ENCODE assay signal across 22 cellular contexts in genomic region chr1:228514421-228514820, GRCh38. TPM values are rescaled to one million over a fixed set of nuclear protein-coding genes. Genes with fewer than 3 reads are reported as not detected.
DNase-seq lines count a peak whose midpoint lies in the region; ATAC-seq, FAIRE-seq and TF ChIP-seq lines count a peak whose summit lies in the region.
"Had no signal": no experiment of that assay in that cellular context is flagged by ENCODE, and none has a peak within 500 bp of the region (broad histone marks: within the 10 kb centered on the region; RNA-seq: fewer than 3 reads in every experiment).

No MANE protein-coding gene starts in this region.

- TF ChIP-seq EP300 in K562 (IDR thresholded peaks at IDR 0.05; ENCODE audit: low read length): no peak

- peak in 1 of 2 experiments; percentile 32; a peak in 2 of 4 replicates for TF ChIP-seq RAD21 in K562 (CRISPR knock-in tag; conservative IDR thresholded peaks at IDR 0.05 in 1 of 2, IDR thresholded peaks at IDR 0.05 in 1 of 2)

- CTCF ChIA-PET in activated CD4-positive, alpha-beta T cell treated with anti-CD3 and anti-CD28 coated beads, Interleukin-2, amount 10 ng/mL, durations not matched to agents 7 days and 5 days (lab: Charles Lee): interaction anchor here (1.3 kb wide), 1 partner anchor 305 kb away, joined by 3 read pairs; no protein-coding TSS in a partner anchor
- CTCF ChIA-PET in K562 (lab: Yijun Ruan, JAX; ENCODE audit: low intra/inter-chr PET ratio): interaction anchor here (0.6 to 2.4 kb wide), 10 partner anchors 13 to 752 kb away, joined by 3 to 21 read pairs (median 6); a partner anchor contains a TSS
- CTCF ChIA-PET in activated CD4-positive, alpha-beta memory T cell treated with anti-CD3 and anti-CD28 coated beads for 36 hours (lab: Charles Lee): interaction anchor here (0.9 to 3.7 kb wide), 6 partner anchors 13 to 516 kb away, joined by 3 to 30 read pairs (median 4); no protein-coding TSS in a partner anchor

- no peaks in the 10 kb centered on the region for H3K9me3 ChIP-seq in K562 (replicated peaks; ENCODE audit: control insufficient read depth, insufficient read depth, low read depth, low read length)
- no peaks in the 10 kb centered on the region for H3K9me3 ChIP-seq in effector memory CD4-positive, alpha-beta T cell (ENCODE audit: control insufficient read depth, low read length)
- H3K9me3 ChIP-seq: BLaER1, Caco-2 had no signal

- H3K4me3 ChIP-seq in K562: no peak overlapping the region
- no peak overlapping the region for H3K4me3 ChIP-seq in effector memory CD4-positive, alpha-beta T cell (ENCODE audit: insufficient read depth, low read depth, low read length, poor library complexity, severe bottlenecking)
- H3K4me3 ChIP-seq: BLaER1, PC-9 had no signal

- peaks cover 46 to 47% of the 10 kb centered on the region in 2 experiments for H3K4me1 ChIP-seq in K562 (replicated peaks in 1 of 2; ENCODE audit: control insufficient read depth in 2 of 2, insufficient read depth in 2 of 2, low read length in 2 of 2)
- H3K4me1 ChIP-seq in effector memory CD4-positive, alpha-beta T cell (ENCODE audit: control insufficient read depth, insufficient read depth, low read length, poor library complexity, severe bottlenecking): peaks cover 10% of the 10 kb centered on the region
- H3K4me1 ChIP-seq: Caco-2 had no signal

- peak overlapping the region; percentile 67 for H3K27ac Mint-ChIP-seq in activated CD4-positive, alpha-beta T cell treated with anti-CD3 and anti-CD28 coated beads, Interleukin-2, amount 10 ng/mL, durations not matched to agents 7 days and 5 days
- H3K27ac Mint-ChIP-seq in activated CD4-positive, alpha-beta memory T cell treated with anti-CD3 and anti-CD28 coated beads for 36 hours: no peak overlapping the region
- H3K27ac Mint-ChIP-seq: CD4-positive, alpha-beta T cell had no signal

- no TSS peak for BruUV-seq in K562 (replicated peaks; lab: Mats Ljungman, UMichigan)

- ATAC-seq in K562: peak; percentile 49
- peak; percentile 80 for ATAC-seq in left ventricle myocardium superior
- no peak for ATAC-seq in HG03521 (IDR thresholded peaks at IDR 0.05; ENCODE audit: unreplicated experiment)

- POLR2A ChIA-PET in activated CD4-positive, alpha-beta T cell treated with anti-CD3 and anti-CD28 coated beads, Interleukin-2, amount 10 ng/mL, durations not matched to agents 7 days and 5 days (lab: Charles Lee): no interaction called here
- POLR2A ChIA-PET in K562 (lab: Yijun Ruan, JAX): interaction anchor here (0.6 to 4.9 kb wide), 7 partner anchors 10 to 300 kb away, joined by 3 to 52 read pairs (median 3); a partner anchor contains a TSS
- POLR2A ChIA-PET in activated CD4-positive, alpha-beta memory T cell treated with anti-CD3 and anti-CD28 coated beads for 36 hours (lab: Charles Lee): no interaction called here

- H4K20me1 ChIP-seq in K562 (replicated peaks; ENCODE audit: control insufficient read depth, insufficient read depth, low read length): no peaks in the 10 kb centered on the region
- H4K20me1 ChIP-seq: BLaER1 had no signal

- no peak overlapping the region for H2AFZ ChIP-seq in K562 (ENCODE audit: low read depth, low read length)
- H2AFZ ChIP-seq: PC-9 had no signal

- in situ Hi-C loops in K562 (cut with MboI): loop anchor here (5.0 to 10.0 kb wide), 3 partner anchors 52 to 290 kb away; no protein-coding TSS in a partner anchor

- no peaks in the 10 kb centered on the region for H3K9me1 ChIP-seq in K562 (ENCODE audit: control insufficient read depth, insufficient read depth, low read length)

- no peaks in the 10 kb centered on the region for H3K36me3 Mint-ChIP-seq in activated CD4-positive, alpha-beta T cell treated with anti-CD3 and anti-CD28 coated beads, Interleukin-2, amount 10 ng/mL, durations not matched to agents 7 days and 5 days (ENCODE audit: low read depth)
- H3K36me3 Mint-ChIP-seq in activated CD4-positive, alpha-beta memory T cell treated with anti-CD3 and anti-CD28 coated beads for 36 hours: no peaks in the 10 kb centered on the region

- H3K27ac ChIP-seq in K562 (ENCODE audit: extremely low read depth, low read depth, low read length): no peak overlapping the region
- no peak overlapping the region for H3K27ac ChIP-seq in effector memory CD4-positive, alpha-beta T cell (ENCODE audit: insufficient read depth, low read length, poor library complexity, severe bottlenecking)
- H3K27ac ChIP-seq: 22Rv1, BLaER1, PC-9, RWPE1 had no signal

- H3K27me3 ChIP-seq in K562 (ENCODE audit: control insufficient read depth in 2 of 2, insufficient read depth in 2 of 2, low read length in 2 of 2): no peaks in the 10 kb centered on the region; a peak in 1 of 5 replicates
- H3K27me3 ChIP-seq in effector memory CD4-positive, alpha-beta T cell (replicated peaks; ENCODE audit: control insufficient read depth, insufficient read depth, low read length, poor library complexity, severe bottlenecking): no peaks in the 10 kb centered on the region

- H3K79me2 ChIP-seq in K562 (ENCODE audit: control insufficient read depth, insufficient read depth, low read length): no peaks in the 10 kb centered on the region

- H3K9me3 Mint-ChIP-seq in activated CD4-positive, alpha-beta T cell treated with anti-CD3 and anti-CD28 coated beads, Interleukin-2, amount 10 ng/mL, durations not matched to agents 7 days and 5 days: no peaks in the 10 kb centered on the region
- no peaks in the 10 kb centered on the region for H3K9me3 Mint-ChIP-seq in activated CD4-positive, alpha-beta memory T cell treated with anti-CD3 and anti-CD28 coated beads for 36 hours
- H3K9me3 Mint-ChIP-seq: CD4-positive, alpha-beta T cell had no signal

- no peaks in the 10 kb centered on the region for H3K36me3 ChIP-seq in K562 (ENCODE audit: control insufficient read depth, insufficient read depth, low read length)
- no peaks in the 10 kb centered on the region for H3K36me3 ChIP-seq in effector memory CD4-positive, alpha-beta T cell (ENCODE audit: control insufficient read depth, insufficient read depth, low read length)
- H3K36me3 ChIP-seq: BLaER1 had no signal

- H3K4me2 ChIP-seq in K562 (ENCODE audit: insufficient read depth, low read length): peak overlapping the region; percentile 13; the same call in 1 of the 2 replicates
- H3K4me2 ChIP-seq: BLaER1, PC-9 had no signal

- peak; percentile 77 for FAIRE-seq in K562 (lab: Jason Lieb, UNC)
- FAIRE-seq: HTR-8/SVneo had no signal

- WGBS in K562 (ENCODE audit: insufficient coverage, low coverage, missing lambda C conversion rate): 17% methylated on average over 7 of the region's 7 CpGs

- DNase-seq in activated CD4-positive, alpha-beta T cell treated with anti-CD3 and anti-CD28 coated beads, Interleukin-2, amount 10 ng/mL, durations not matched to agents 7 days and 5 days: no peak
- no peak for DNase-seq in activated CD4-positive, alpha-beta T cell treated with anti-CD3 and anti-CD28 coated beads for 1 hour
- peak; percentile 90 for DNase-seq in OCI-M1 (lab: John Stamatoyannopoulos, UW)
- DNase-seq in K562 (ENCODE audit: extremely low read depth in 1 of 4, low spot score in 3 of 4): peak in 2 of 4 experiments; percentile 47 to 73
- DNase-seq in left ventricle myocardium superior: no peak
- DNase-seq in effector memory CD4-positive, alpha-beta T cell: no peak
- DNase-seq in activated CD4-positive, alpha-beta memory T cell treated with anti-CD3 and anti-CD28 coated beads for 36 hours: no peak
- DNase-seq: ACHN, Caco-2, DMS 273 treated with DMSO at 0.1 percent for 48 hours, IMR-90, NCI-H1694, NCI-H2081 treated with DMSO at 0.1 percent for 48 hours, NCI-H446, NCI-H526 treated with DMSO at 0.1 percent for 48 hours, PC-9 had no signal

- no peak for TF ChIP-seq POLR2A in K562 (conservative IDR thresholded peaks at IDR 0.05)

- H3K27me3 Mint-ChIP-seq in activated CD4-positive, alpha-beta T cell treated with anti-CD3 and anti-CD28 coated beads, Interleukin-2, amount 10 ng/mL, durations not matched to agents 7 days and 5 days: peaks cover 45% of the 10 kb centered on the region
- peaks cover 3% of the 10 kb centered on the region for H3K27me3 Mint-ChIP-seq in activated CD4-positive, alpha-beta memory T cell treated with anti-CD3 and anti-CD28 coated beads for 36 hours

- H3K4me1 Mint-ChIP-seq in activated CD4-positive, alpha-beta T cell treated with anti-CD3 and anti-CD28 coated beads, Interleukin-2, amount 10 ng/mL, durations not matched to agents 7 days and 5 days: peaks cover 25% of the 10 kb centered on the region
- H3K4me1 Mint-ChIP-seq in activated CD4-positive, alpha-beta memory T cell treated with anti-CD3 and anti-CD28 coated beads for 36 hours (ENCODE audit: low read depth): peaks cover 5% of the 10 kb centered on the region

- TF ChIP-seq CTCF in K562 (IDR thresholded peaks at IDR 0.05 in 2 of 3, conservative IDR thresholded peaks at IDR 0.05 in 1 of 3; ENCODE audit: insufficient read depth in 2 of 3, low read depth in 1 of 3, low read length in 3 of 3): no peak

- no peak overlapping the region for H3K9ac ChIP-seq in K562 (ENCODE audit: insufficient read depth in 1 of 2, low read depth in 2 of 2, low read length in 2 of 2)
- H3K9ac ChIP-seq: BLaER1 had no signal

- no peak overlapping the region for H3K4me3 Mint-ChIP-seq in activated CD4-positive, alpha-beta T cell treated with anti-CD3 and anti-CD28 coated beads, Interleukin-2, amount 10 ng/mL, durations not matched to agents 7 days and 5 days
- no peak overlapping the region for H3K4me3 Mint-ChIP-seq in activated CD4-positive, alpha-beta memory T cell treated with anti-CD3 and anti-CD28 coated beads for 36 hours
- H3K4me3 Mint-ChIP-seq: CD4-positive, alpha-beta T cell had no signal

- intact Hi-C loops in K562 (cut with micrococcal nuclease) (loop anchor here (2.0 kb wide), 2 partner anchors 174 to 1034 kb away; no protein-coding TSS in a partner anchor), left ventricle myocardium superior (cut with micrococcal nuclease) (no loop called here)
- intact Hi-C loops in activated CD4-positive, alpha-beta memory T cell treated with anti-CD3 and anti-CD28 coated beads for 36 hours (cut with micrococcal nuclease): loop anchor here (2.0 kb wide), 3 partner anchors 14 to 384 kb away; no protein-coding TSS in a partner anchor

RNA-seq across cellular contexts. Expression of gene RNF187, which starts 27.2 kb away (rescaled TPM):
- total RNA-seq in activated CD4-positive, alpha-beta T cell treated with anti-CD3 and anti-CD28 coated beads, Interleukin-2, amount 10 ng/mL, durations not matched to agents 7 days and 5 days: 100 to 1,000 TPM; 110 to 132 TPM
- 15.0 and 31.2 TPM in 2 replicates for total RNA-seq in K562 (2011; cell fraction: chromatin; rRNA removed; ENCODE audit: low replicate concordance)
- 24.3 and 25.7 TPM in 2 replicates for total RNA-seq in K562 (2011; cell fraction: nucleolus; rRNA removed)
- total RNA-seq in K562 (2011; cell fraction: nucleoplasm; rRNA removed): 24.3 and 28.9 TPM in 2 replicates
- 44.1 and 53.7 TPM in 2 replicates for total RNA-seq in K562 (2014; rRNA removed)
- total RNA-seq in K562 (2014; rRNA removed; fragmentation: Illumina TruSeq; extraction: Trizol): 32.0 and 40.3 TPM in 2 replicates
- total RNA-seq in K562 (2015; rRNA removed; fragmentation: Illumina TruSeq; extraction: Trizol): 36.8 and 38.1 TPM in 2 replicates
- total RNA-seq in K562 (2021): 114 and 119 TPM in 2 replicates
- 45.6 and 52.7 TPM in 2 replicates for polyA plus RNA-seq in K562 (2011; rRNA removed)
- polyA plus RNA-seq in K562 (2011; cell fraction: cytosol; rRNA removed): 69.5 and 81.8 TPM in 2 replicates
- polyA plus RNA-seq in K562 (2011; cell fraction: nucleus; rRNA removed): 23.0 and 28.0 TPM in 2 replicates
- polyA plus RNA-seq in K562 (2012): 80.6 and 187 TPM in 2 replicates
- 53.9 and 60.8 TPM in 2 replicates for polyA plus RNA-seq in K562 (2014; fragmentation: Illumina TruSeq; extraction: Trizol)
- polyA plus RNA-seq in K562 (2014; fragmentation: Nextera tagmentation; extraction: Ambion mirVana): 1 to 10 TPM; 2.3 to 3.2 TPM
- polyA plus RNA-seq in K562 (2014; rRNA removed): 41.9 and 42.2 TPM in 2 replicates
- 42.6 and 50.7 TPM in 2 replicates for polyA minus RNA-seq in K562 (2011; rRNA and poly(A)+ RNA removed)
- 44.9 and 65.3 TPM in 2 replicates for polyA minus RNA-seq in K562 (2011; cell fraction: cytosol; rRNA and poly(A)+ RNA removed)
- polyA minus RNA-seq in K562 (2011; cell fraction: nucleus; rRNA and poly(A)+ RNA removed): 7.5 and 16.1 TPM in 2 replicates
- 101 TPM for total RNA-seq in left ventricle myocardium superior
- total RNA-seq in activated CD4-positive, alpha-beta memory T cell treated with anti-CD3 and anti-CD28 coated beads for 36 hours: 100 to 1,000 TPM; 110 to 112 TPM
